In the genomic region with DNA sequence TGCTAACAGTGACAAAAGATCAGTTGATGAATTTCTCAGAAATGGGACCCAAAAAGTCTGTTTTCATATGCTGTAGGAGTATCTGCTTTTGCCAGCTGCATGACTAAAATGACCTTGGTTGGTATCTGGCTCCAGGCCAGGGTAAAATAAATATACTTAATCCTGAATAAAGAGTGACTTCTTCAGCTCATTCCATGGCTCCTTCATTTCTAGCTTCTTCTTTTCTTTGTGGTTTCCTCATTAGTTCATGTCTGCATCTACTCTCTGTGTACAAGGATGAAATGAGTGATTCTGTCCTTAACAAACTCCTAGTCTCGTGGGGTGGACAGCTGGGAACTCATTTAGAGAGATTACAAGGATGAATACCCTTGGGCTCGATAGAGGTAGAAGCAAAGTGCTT, we compare ENCODE assay signal across 1 cellular context.
TF ChIP-seq lines count a peak whose summit lies in the region.

No MANE protein-coding gene starts in this region.

TF ChIP-seq in IMR-90, 13 proteins besides CTCF, POLR2A, EP300 and RAD21:
- no peak for TF ChIP-seq SMC3 (IDR thresholded peaks at IDR 0.05; ENCODE audit: low read depth, low read length)
- no peak for TF ChIP-seq MAFK (IDR thresholded peaks at IDR 0.05; ENCODE audit: low read depth, low read length)
- TF ChIP-seq CEBPB (IDR thresholded peaks at IDR 0.05; ENCODE audit: low read depth, low read length), result no peak
- no peak for TF ChIP-seq BHLHE40 (IDR thresholded peaks at IDR 0.05; ENCODE audit: low read depth, low read length)
- TF ChIP-seq RCOR1 (IDR thresholded peaks at IDR 0.05; ENCODE audit: insufficient replicate concordance, low read length), result no peak
- TF ChIP-seq NFE2L2 (IDR thresholded peaks at IDR 0.05; ENCODE audit: low read depth, low read length), result no peak
- TF ChIP-seq, protein P1, sequence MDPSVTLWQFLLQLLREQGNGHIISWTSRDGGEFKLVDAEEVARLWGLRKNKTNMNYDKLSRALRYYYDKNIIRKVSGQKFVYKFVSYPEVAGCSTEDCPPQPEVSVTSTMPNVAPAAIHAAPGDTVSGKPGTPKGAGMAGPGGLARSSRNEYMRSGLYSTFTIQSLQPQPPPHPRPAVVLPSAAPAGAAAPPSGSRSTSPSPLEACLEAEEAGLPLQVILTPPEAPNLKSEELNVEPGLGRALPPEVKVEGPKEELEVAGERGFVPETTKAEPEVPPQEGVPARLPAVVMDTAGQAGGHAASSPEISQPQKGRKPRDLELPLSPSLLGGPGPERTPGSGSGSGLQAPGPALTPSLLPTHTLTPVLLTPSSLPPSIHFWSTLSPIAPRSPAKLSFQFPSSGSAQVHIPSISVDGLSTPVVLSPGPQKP (IDR thresholded peaks at IDR 0.05; ENCODE audit: borderline replicate concordance, low read depth, low read length), result no peak
- no peak for TF ChIP-seq FOS (IDR thresholded peaks at IDR 0.05; ENCODE audit: low read depth, low read length)
- no peak for TF ChIP-seq MXI1 (IDR thresholded peaks at IDR 0.05; ENCODE audit: borderline replicate concordance, low read depth, low read length)
- TF ChIP-seq CHD1 (IDR thresholded peaks at IDR 0.05; ENCODE audit: low read depth, low read length), result no peak
- TF ChIP-seq MAZ (IDR thresholded peaks at IDR 0.05; ENCODE audit: borderline replicate concordance, low read depth, low read length), result no peak
- TF ChIP-seq, protein P2, sequence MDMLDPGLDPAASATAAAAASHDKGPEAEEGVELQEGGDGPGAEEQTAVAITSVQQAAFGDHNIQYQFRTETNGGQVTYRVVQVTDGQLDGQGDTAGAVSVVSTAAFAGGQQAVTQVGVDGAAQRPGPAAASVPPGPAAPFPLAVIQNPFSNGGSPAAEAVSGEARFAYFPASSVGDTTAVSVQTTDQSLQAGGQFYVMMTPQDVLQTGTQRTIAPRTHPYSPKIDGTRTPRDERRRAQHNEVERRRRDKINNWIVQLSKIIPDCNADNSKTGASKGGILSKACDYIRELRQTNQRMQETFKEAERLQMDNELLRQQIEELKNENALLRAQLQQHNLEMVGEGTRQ (IDR thresholded peaks at IDR 0.05; ENCODE audit: low read depth, low read length), result no peak
- no peak for TF ChIP-seq RFX5 (IDR thresholded peaks at IDR 0.05; ENCODE audit: low read depth, low read length)
TF ChIP-seq in IMR-90: peak in this region for 0.
